Comparison of ENCODE assay signal across 35 cellular contexts in genomic region chr5:127508644-127509373, GRCh38.
"Had no signal": no experiment of that assay in that cellular context is flagged by ENCODE, and none has a peak within 500 bp of the region (broad histone marks: within the 10 kb centered on the region; RNA-seq: fewer than 3 reads in every experiment).

No MANE protein-coding gene starts in this region.

- H3K4me3 ChIP-seq: adrenal gland, Peyer's patch had no signal

- H3K27ac Mint-ChIP-seq: activated CD4-positive, alpha-beta memory T cell treated with anti-CD3 and anti-CD28 coated beads for 36 hours; activated naive CD4-positive, alpha-beta T cell treated with anti-CD3 and anti-CD28 coated beads for 36 hours; activated naive CD4-positive, alpha-beta T cell treated with anti-CD3 and anti-CD28 coated beads, Interleukin-2, amount 50 U/mL, for 72 hours; activated T-helper 1 cell treated with anti-CD3 and anti-CD28 coated beads, Interleukin-12 subunit alpha, Interleukin-12 subunit beta, Interleukin-2, Interleukin-4 antibody, amounts not matched to agents 30 ng/mL and 10 ng/mL and 1 ng/mL, durations not matched to agents 14 hours and 24 hours and 36 hours; T-helper 1 cell treated with Interleukin-12 subunit alpha and Interleukin-12 subunit beta and Interleukin-4 antibody, amounts not matched to agents 30 μg/mL and 1 μg/mL, for 36 hours; T-helper 2 cell treated with Interferon-gamma antibody and Interleukin-4, amounts not matched to agents 5 μg/mL and 100 μg/mL, for 36 hours; WTC11 had no signal

- FAIRE-seq: astrocyte, bronchial epithelial cell, TTC549 had no signal

- H3K36me3 Mint-ChIP-seq: activated CD4-positive, alpha-beta memory T cell treated with anti-CD3 and anti-CD28 coated beads for 36 hours; activated naive CD4-positive, alpha-beta T cell treated with anti-CD3 and anti-CD28 coated beads, Interleukin-2, amount 50 U/mL, for 72 hours; brain; WTC11 had no signal

- H3K4me1 ChIP-seq: adrenal gland, Peyer's patch had no signal

- DNase-seq: activated CD4-positive, alpha-beta memory T cell treated with anti-CD3 and anti-CD28 coated beads for 36 hours; activated CD4-positive, alpha-beta T cell treated with anti-CD3 and anti-CD28 coated beads for 4 hours; activated CD4-positive, alpha-beta T cell treated with anti-CD3 and anti-CD28 coated beads, Interleukin-2, amount 50 U/mL, for 1 hour; activated CD4-positive, CD25-positive, alpha-beta regulatory T cell treated with anti-CD3 and anti-CD28 coated beads, Interleukin-2, amount 50 U/mL, for 72 hours; activated CD8-positive, alpha-beta memory T cell treated with anti-CD3 and anti-CD28 coated beads, Interleukin-2, amount 50 U/mL, for 4 hours; activated gamma-delta T cell treated with Interleukin-2 at 50 U/mL for 16 hours; activated naive CD4-positive, alpha-beta T cell treated with anti-CD3 and anti-CD28 coated beads for 36 hours; activated T-cell treated with anti-CD3 and anti-CD28 coated beads for 4 hours; activated T-cell treated with anti-CD3 and anti-CD28 coated beads, Interleukin-2, amount 50 U/mL, for 4 hours; adrenal gland; caudate nucleus; cerebellar nuclear complex; NCI-H1105; NCI-H1417 treated with DMSO at 0.1 percent for 48 hours; NCI-H1930; NCI-H2081 treated with DMSO at 0.1 percent for 48 hours; NCI-H226; NCI-H446 treated with DMSO at 0.1 percent for 48 hours; NCI-H524; NCI-H69; PC-3; Peyer's patch; SIG-M5 had no signal

- H3K4me2 ChIP-seq: KMS-11 had no signal

- H3K9ac ChIP-seq: KMS-11 had no signal

- H3K27ac ChIP-seq: adrenal gland, KMS-11, Peyer's patch, RWPE1 had no signal

- H3K9me3 ChIP-seq: adrenal gland, Peyer's patch had no signal

- H3K36me3 ChIP-seq: adrenal gland, Peyer's patch had no signal

- H3K27me3 ChIP-seq: adrenal gland, Peyer's patch had no signal

- H3K9me3 Mint-ChIP-seq: activated CD4-positive, alpha-beta memory T cell treated with anti-CD3 and anti-CD28 coated beads for 36 hours; activated naive CD4-positive, alpha-beta T cell treated with anti-CD3 and anti-CD28 coated beads for 36 hours; activated naive CD4-positive, alpha-beta T cell treated with anti-CD3 and anti-CD28 coated beads, Interleukin-2, amount 50 U/mL, for 72 hours; activated T-cell treated with anti-CD3 and anti-CD28 coated beads, Interleukin-2, amount 50 U/mL, for 4 hours; activated T-helper 1 cell treated with anti-CD3 and anti-CD28 coated beads, Interleukin-12 subunit alpha, Interleukin-12 subunit beta, Interleukin-2, Interleukin-4 antibody, amounts not matched to agents 30 ng/mL and 10 ng/mL and 1 ng/mL, durations not matched to agents 14 hours and 24 hours and 36 hours; T-helper 1 cell treated with Interleukin-12 subunit alpha and Interleukin-12 subunit beta and Interleukin-4 antibody, amounts not matched to agents 30 μg/mL and 1 μg/mL, for 36 hours; T-helper 2 cell treated with Interferon-gamma antibody and Interleukin-4, amounts not matched to agents 5 μg/mL and 100 μg/mL, for 36 hours; WTC11 had no signal

- H3K4me1 Mint-ChIP-seq: brain had no signal

- ATAC-seq: activated naive CD4-positive, alpha-beta T cell treated with anti-CD3 and anti-CD28 coated beads, Interleukin-2, amount 50 U/mL, for 72 hours; activated T-cell treated with anti-CD3 and anti-CD28 coated beads, Interleukin-2, amount 50 U/mL, for 4 hours; PC-3; Right ventricle myocardium inferior; WTC11 had no signal

- H3K4me3 Mint-ChIP-seq: activated CD4-positive, alpha-beta memory T cell treated with anti-CD3 and anti-CD28 coated beads for 36 hours; activated naive CD4-positive, alpha-beta T cell treated with anti-CD3 and anti-CD28 coated beads for 36 hours; activated T-cell treated with anti-CD3 and anti-CD28 coated beads, Interleukin-2, amount 50 U/mL, for 4 hours; activated T-helper 1 cell treated with anti-CD3 and anti-CD28 coated beads, Interleukin-12 subunit alpha, Interleukin-12 subunit beta, Interleukin-2, Interleukin-4 antibody, amounts not matched to agents 30 ng/mL and 10 ng/mL and 1 ng/mL, durations not matched to agents 14 hours and 24 hours and 36 hours; T-helper 1 cell treated with Interleukin-12 subunit alpha and Interleukin-12 subunit beta and Interleukin-4 antibody, amounts not matched to agents 30 μg/mL and 1 μg/mL, for 36 hours; T-helper 2 cell treated with Interferon-gamma antibody and Interleukin-4, amounts not matched to agents 5 μg/mL and 100 μg/mL, for 36 hours; WTC11 had no signal
